Comparison of ENCODE assay signal across 19 cellular contexts in genomic region chr16:28092721-28093382, GRCh38.
DNase-seq lines count a peak whose midpoint lies in the region; ATAC-seq and TF ChIP-seq lines count a peak whose summit lies in the region.
"Had no signal": no experiment of that assay in that cellular context is flagged by ENCODE, and none has a peak within 500 bp of the region (broad histone marks: within the 10 kb centered on the region; RNA-seq: fewer than 3 reads in every experiment).

No MANE protein-coding gene starts in this region.

- H3K27me3 ChIP-seq in HUES6 (ENCODE audit: control insufficient read depth, insufficient read depth, low read length) = no peaks in the 10 kb centered on the region
- H3K27me3 ChIP-seq: body of pancreas, right atrium auricular region, transverse colon had no signal

- H3K4me1 Mint-ChIP-seq in nephron progenitor cell = peaks cover 21% of the 10 kb centered on the region

- peaks cover 36% of the 10 kb centered on the region for H3K4me1 ChIP-seq in HUES6 (ENCODE audit: control insufficient read depth, insufficient read depth, low read length)
- H3K4me1 ChIP-seq: body of pancreas, right atrium auricular region, transverse colon had no signal

- peaks cover 4% of the 10 kb centered on the region for H3K27me3 Mint-ChIP-seq in nephron progenitor cell (ENCODE audit: low read depth, poor library complexity)
- H3K27me3 Mint-ChIP-seq: effector memory CD8-positive, alpha-beta T cell had no signal

- H3K36me3 ChIP-seq in HUES6 (ENCODE audit: control insufficient read depth, insufficient read depth, low read length) = peaks cover 9% of the 10 kb centered on the region

- H3K27ac Mint-ChIP-seq in nephron progenitor cell = peak overlapping the region; percentile 45
- H3K27ac Mint-ChIP-seq: activated T-helper 2 cell treated with anti-CD3 and anti-CD28 coated beads, Interferon-gamma antibody, Interleukin-2, Interleukin-4, amounts not matched to agents 10 μg/mL and 5 μg/mL and 100 μg/mL, durations not matched to agents 14 hours and 24 hours and 36 hours; effector memory CD8-positive, alpha-beta T cell had no signal

- H3K4me3 ChIP-seq in HUES6 (ENCODE audit: low read depth, low read length) = peak overlapping the region; percentile 34; the same call in 1 of the 2 replicates
- H3K4me3 ChIP-seq: body of pancreas, right atrium auricular region, transverse colon had no signal

- no peaks in the 10 kb centered on the region for H3K9me3 Mint-ChIP-seq in nephron progenitor cell
- H3K9me3 Mint-ChIP-seq: effector memory CD8-positive, alpha-beta T cell had no signal

- TF ChIP-seq CTCF in nephron progenitor cell (IDR thresholded peaks at IDR 0.05) = no peak

- H3K9me3 ChIP-seq in HUES6 (ENCODE audit: control insufficient read depth, insufficient read depth, low read depth, low read length) = no peaks in the 10 kb centered on the region
- H3K9me3 ChIP-seq: body of pancreas, right atrium auricular region, transverse colon had no signal

- H3K9ac ChIP-seq in HUES6 (ENCODE audit: low read length) = peak overlapping the region; percentile 68

- DNase-seq in EL (peak; percentile 26), epithelial cell of prostate (ENCODE audit: low read depth, low spot score) (no peak), nephron progenitor cell (no peak), UCSD-AML1 (lab: John Stamatoyannopoulos, UW; ENCODE audit: unreplicated experiment) (no peak), SHP77 treated with DMSO at 0.1 percent for 48 hours (lab: John Stamatoyannopoulos, UW) (no peak)
- no peak for DNase-seq in activated CD8-positive, alpha-beta memory T cell treated with anti-CD3 and anti-CD28 coated beads for 24 hours
- DNase-seq: body of pancreas; DMS53; effector memory CD8-positive, alpha-beta T cell; IMR-90; kidney glomerular epithelial cell; NCI-H1092; NCI-H526 treated with DMSO at 0.1 percent for 48 hours; T-helper 2 cell; transverse colon had no signal

- H3K4me3 Mint-ChIP-seq in nephron progenitor cell = no peak overlapping the region
- H3K4me3 Mint-ChIP-seq: effector memory CD8-positive, alpha-beta T cell had no signal

- H3K36me3 Mint-ChIP-seq in nephron progenitor cell (ENCODE audit: low read depth) = peaks cover 9% of the 10 kb centered on the region

- H3K27ac ChIP-seq in HUES6 (ENCODE audit: low read depth, low read length) (peak overlapping the region; percentile 88), epithelial cell of prostate (peak overlapping the region; percentile 60)
- H3K27ac ChIP-seq: body of pancreas, right atrium auricular region, transverse colon had no signal

- no peak for ATAC-seq in GM18909 (IDR thresholded peaks at IDR 0.05; ENCODE audit: poor library complexity, unreplicated experiment)
- ATAC-seq: body of pancreas; effector memory CD8-positive, alpha-beta T cell had no signal
